8 cellular contexts compared by ENCODE assay signal in the genomic region with DNA sequence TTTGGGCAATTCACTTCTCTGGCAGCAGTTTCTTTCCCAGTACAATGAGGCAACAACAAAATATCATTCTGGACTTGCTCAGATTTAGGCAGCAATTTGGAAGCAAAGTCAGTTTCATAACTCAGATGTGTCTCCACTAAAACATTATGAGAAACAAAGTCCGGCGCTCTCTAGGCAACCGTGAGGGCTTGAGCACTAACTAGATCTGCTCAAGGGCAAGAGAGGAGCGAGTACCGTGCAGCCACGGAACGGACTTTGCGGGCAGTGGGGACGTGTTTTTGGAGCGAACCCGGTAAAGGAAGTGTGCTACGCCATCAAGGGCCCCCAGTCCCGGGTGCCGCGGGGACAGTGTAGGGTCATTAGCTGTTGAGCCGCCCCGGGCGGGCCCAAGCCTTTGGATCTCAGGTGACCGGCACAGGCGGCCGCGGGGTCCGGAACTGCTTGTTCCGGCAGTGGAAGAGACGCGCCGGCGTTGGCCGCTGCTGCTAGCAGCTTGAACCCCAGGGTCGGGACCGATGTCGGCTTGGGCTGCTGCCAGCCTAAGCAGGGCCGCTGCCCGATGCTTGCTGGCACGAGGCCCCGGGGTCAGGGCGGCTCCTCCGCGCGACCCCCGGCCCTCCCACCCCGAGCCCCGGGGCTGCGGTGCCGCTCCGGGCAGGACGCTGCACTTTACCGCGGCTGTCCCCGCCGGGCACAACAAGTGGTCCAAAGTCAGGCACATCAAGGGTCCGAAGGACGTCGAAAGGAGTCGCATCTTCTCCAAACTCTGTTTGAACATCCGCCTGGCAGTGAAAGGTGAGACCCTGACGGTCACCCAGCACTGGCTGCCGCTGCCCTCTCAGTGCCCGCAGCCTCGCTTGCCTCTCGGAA. TPM values are rescaled to one million over a fixed set of nuclear protein-coding genes. Genes with fewer than 3 reads are reported as not detected.
DNase-seq lines count a peak whose midpoint lies in the region; TF ChIP-seq lines count a peak whose summit lies in the region.

TSS of gene TACO1 (plus strand) at position 327 of the 870 bp plus-strand sequence. CDS start at position 516, 189 bp downstream.

- peak within 1 kb of the TSS; percentile 94 for H3K9ac ChIP-seq in SK-N-MC (ENCODE audit: insufficient read length)

- H3K4me3 ChIP-seq in NB4 (ENCODE audit: low read depth, low read length) (peak within 1 kb of the TSS; percentile 91), SK-N-MC (peak within 1 kb of the TSS; percentile 91)

- peaks cover 7% of the 10 kb centered on the region for H3K36me3 Mint-ChIP-seq in activated naive CD4-positive, alpha-beta T cell treated with anti-CD3 and anti-CD28 coated beads for 36 hours (ENCODE audit: low read depth)

- DNase-seq in GM03348 (ENCODE audit: low spot score), result peak; percentile 92
- peak; percentile 90 for DNase-seq in HEK293T (ENCODE audit: extremely low spot score)
- peak; percentile 90 for DNase-seq in NB4 (ENCODE audit: low read depth)
- DNase-seq in SK-N-MC (ENCODE audit: low read depth, low spot score), result no peak
- DNase-seq in activated naive CD4-positive, alpha-beta T cell treated with anti-CD3 and anti-CD28 coated beads for 36 hours, result peak; percentile 88
- peak; percentile 76 for DNase-seq in globus pallidus (ENCODE audit: low spot score)
- peak; percentile 35 for DNase-seq in non-pigmented ciliary epithelial cell (ENCODE audit: low read depth)

- no peaks in the 10 kb centered on the region for H3K9me3 Mint-ChIP-seq in activated naive CD4-positive, alpha-beta T cell treated with anti-CD3 and anti-CD28 coated beads for 36 hours

- TF ChIP-seq POLR2A in NB4 (IDR thresholded peaks at IDR 0.05; ENCODE audit: extremely low read depth, insufficient read length), result peak; percentile 69

- H3K9me3 ChIP-seq in SK-N-MC (ENCODE audit: low read depth, low read length), result no peaks in the 10 kb centered on the region

- CTCF ChIA-PET in HEK293T (lab: Yijun Ruan, JAX), result interaction anchor here (0.7 to 2.9 kb wide), 5 partner anchors 11 to 175 kb away, joined by 3 to 22 read pairs (median 4); partner anchors contain the start of gene MAP3K3
- CTCF ChIA-PET in activated naive CD4-positive, alpha-beta T cell treated with anti-CD3 and anti-CD28 coated beads for 36 hours (lab: Charles Lee), result interaction anchor here (1.3 to 3.1 kb wide), 3 partner anchors 11 to 194 kb away, joined by 3 to 22 read pairs (median 8); no protein-coding TSS in a partner anchor

- no peaks in the 10 kb centered on the region for H3K27me3 Mint-ChIP-seq in activated naive CD4-positive, alpha-beta T cell treated with anti-CD3 and anti-CD28 coated beads for 36 hours (ENCODE audit: low read depth)

- peak within 1 kb of the TSS; percentile 97 for H3K4me3 Mint-ChIP-seq in activated naive CD4-positive, alpha-beta T cell treated with anti-CD3 and anti-CD28 coated beads for 36 hours

- peak within 1 kb of the TSS; percentile 29; the same call in 1 of the 2 replicates for H3K27ac ChIP-seq in SK-N-MC

- TF ChIP-seq CTCF in NB4 (IDR thresholded peaks at IDR 0.05; ENCODE audit: low read depth, low read length) (no peak), subcutaneous adipose tissue (IDR thresholded peaks at IDR 0.05; ENCODE audit: low read depth) (no peak)

- POLR2A ChIA-PET in HEK293T (lab: Yijun Ruan, JAX), result interaction anchor here (0.9 to 2.3 kb wide), 17 partner anchors 8 to 175 kb away, joined by 3 to 15 read pairs (median 4); partner anchors contain the start of genes DCAF7, KCNH6 and MAP3K3

- intact Hi-C loops in activated naive CD4-positive, alpha-beta T cell treated with anti-CD3 and anti-CD28 coated beads for 36 hours (cut with micrococcal nuclease), result loop anchor here (1.0 kb wide), 2 partner anchors 21 to 51 kb away; partner anchors contain the start of genes DCAF7 and MAP3K3

- H3K36me3 ChIP-seq in SK-N-MC (ENCODE audit: insufficient read depth, low read length), result peaks cover 14% of the 10 kb centered on the region

- peak within 1 kb of the TSS; percentile 84 for H3K27ac Mint-ChIP-seq in activated naive CD4-positive, alpha-beta T cell treated with anti-CD3 and anti-CD28 coated beads for 36 hours

- peaks cover 29% of the 10 kb centered on the region for H3K4me1 Mint-ChIP-seq in activated naive CD4-positive, alpha-beta T cell treated with anti-CD3 and anti-CD28 coated beads for 36 hours (ENCODE audit: low read depth)

TF ChIP-seq in HEK293T, 16 proteins besides CTCF, POLR2A, EP300 and RAD21:
- TF ChIP-seq NFRKB (IDR thresholded peaks at IDR 0.05), result peak; percentile 40; the same call in 1 of the 2 replicates
- no peak for TF ChIP-seq SUZ12 (IDR thresholded peaks at IDR 0.05)
- peak; percentile 84 for TF ChIP-seq CTBP1 (IDR thresholded peaks at IDR 0.05; ENCODE audit: borderline replicate concordance)
- no peak for TF ChIP-seq FOXK2 (IDR thresholded peaks at IDR 0.05)
- peak; percentile 65 for TF ChIP-seq ELF4 (IDR thresholded peaks at IDR 0.05)
- TF ChIP-seq, protein P1, sequence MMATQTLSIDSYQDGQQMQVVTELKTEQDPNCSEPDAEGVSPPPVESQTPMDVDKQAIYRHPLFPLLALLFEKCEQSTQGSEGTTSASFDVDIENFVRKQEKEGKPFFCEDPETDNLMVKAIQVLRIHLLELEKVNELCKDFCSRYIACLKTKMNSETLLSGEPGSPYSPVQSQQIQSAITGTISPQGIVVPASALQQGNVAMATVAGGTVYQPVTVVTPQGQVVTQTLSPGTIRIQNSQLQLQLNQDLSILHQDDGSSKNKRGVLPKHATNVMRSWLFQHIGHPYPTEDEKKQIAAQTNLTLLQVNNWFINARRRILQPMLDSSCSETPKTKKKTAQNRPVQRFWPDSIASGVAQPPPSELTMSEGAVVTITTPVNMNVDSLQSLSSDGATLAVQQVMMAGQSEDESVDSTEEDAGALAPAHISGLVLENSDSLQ (IDR thresholded peaks at IDR 0.05), result no peak
- TF ChIP-seq L3MBTL2 (conservative IDR thresholded peaks at IDR 0.05), result peak; percentile 50; the same call in 1 of the 2 replicates
- no peak for TF ChIP-seq BHLHE40 (IDR thresholded peaks at IDR 0.05; ENCODE audit: borderline replicate concordance)
- no peak for TF ChIP-seq SP1 (IDR thresholded peaks at IDR 0.05)
- no peak for TF ChIP-seq HDGF (IDR thresholded peaks at IDR 0.05; ENCODE audit: borderline replicate concordance)
- TF ChIP-seq ARNT (IDR thresholded peaks at IDR 0.05), result no peak
- TF ChIP-seq FOXM1 (IDR thresholded peaks at IDR 0.05; ENCODE audit: borderline replicate concordance), result peak; percentile 83; the same call in 1 of the 2 replicates
TF ChIP-seq in HEK293T: peak in this region for 5.

RNA-seq across cellular contexts. Expression of gene TACO1, which starts in this region (rescaled TPM):
- total RNA-seq in activated naive CD4-positive, alpha-beta T cell treated with anti-CD3 and anti-CD28 coated beads for 36 hours, result 10 to 100 TPM; 27.6 to 28.9 TPM
- 10 to 100 TPM; 10.2 to 17.7 (median 14.6) TPM for total RNA-seq in subcutaneous adipose tissue
